13 cellular contexts compared by ENCODE assay signal in genomic region chr5:14457475-14457874, GRCh38.
DNase-seq lines count a peak whose midpoint lies in the region; ATAC-seq and TF ChIP-seq lines count a peak whose summit lies in the region.
"Had no signal": no experiment of that assay in that cellular context is flagged by ENCODE, and none has a peak within 500 bp of the region (broad histone marks: within the 10 kb centered on the region; RNA-seq: fewer than 3 reads in every experiment).

No MANE protein-coding gene starts in this region.

- H3K4me3 ChIP-seq in mesenchymal stem cell (ENCODE audit: insufficient read depth in 1 of 2, low read depth in 1 of 2, low read length in 2 of 2) (no peak overlapping the region), foreskin fibroblast (ENCODE audit: low read depth in 1 of 2, low read length in 2 of 2) (no peak overlapping the region)
- H3K4me3 ChIP-seq: heart left ventricle, spleen had no signal

- peak overlapping the region; percentile 8 for H3K4me2 ChIP-seq in mesenchymal stem cell (ENCODE audit: low read length, poor library complexity, severe bottlenecking)

- H2BK12ac ChIP-seq in mesenchymal stem cell (ENCODE audit: low read length in 2 of 2) = peak overlapping the region in 1 of 2 experiments; percentile 61

- 85% methylated on average over 6 of the region's 8 CpGs for WGBS in mesenchymal stem cell

- peaks cover 51 to 89% of the 10 kb centered on the region in 2 experiments for H3K36me3 ChIP-seq in mesenchymal stem cell (ENCODE audit: control insufficient read depth in 1 of 2, insufficient read depth in 2 of 2, low read depth in 1 of 2, low read length in 2 of 2)

- no peak overlapping the region for H3K4ac ChIP-seq in mesenchymal stem cell (ENCODE audit: low read depth in 1 of 2, low read length in 2 of 2)

- peaks cover 28% of the 10 kb centered on the region for H3K36me3 Mint-ChIP-seq in type B pancreatic cell

- no peaks in the 10 kb centered on the region for H3K27me3 Mint-ChIP-seq in type B pancreatic cell
- H3K27me3 Mint-ChIP-seq: activated CD8-positive, alpha-beta memory T cell treated with anti-CD3 and anti-CD28 coated beads, Interleukin-2, amount 10 ng/mL, durations not matched to agents 7 days and 5 days; natural killer cell treated with Interleukin-12 subunit alpha and Interleukin-12 subunit beta and Interleukin-15 and Interleukin-18, amount 100 ng/mL, for 72 hours had no signal

- H3K9me3 ChIP-seq in mesenchymal stem cell (ENCODE audit: control insufficient read depth, low read length) = no peaks in the 10 kb centered on the region
- H3K9me3 ChIP-seq: heart left ventricle had no signal

- peak overlapping the region; percentile 33 for H2AK5ac ChIP-seq in mesenchymal stem cell (ENCODE audit: low read length, severe bottlenecking)

- H3K27me3 ChIP-seq in mesenchymal stem cell (ENCODE audit: control insufficient read depth in 1 of 2, insufficient read depth in 1 of 2, low read length in 2 of 2) = no peaks in the 10 kb centered on the region
- H3K27me3 ChIP-seq: heart left ventricle, spleen had no signal

- no peak overlapping the region for H3K14ac ChIP-seq in mesenchymal stem cell (ENCODE audit: low read length in 2 of 2)

- H3K4me1 ChIP-seq in mesenchymal stem cell (ENCODE audit: control insufficient read depth, insufficient read depth, low read depth, low read length) = peaks cover 10% of the 10 kb centered on the region

- H2BK120ac ChIP-seq in mesenchymal stem cell (ENCODE audit: low read depth, low read length) = no peak overlapping the region

- H4K91ac ChIP-seq in mesenchymal stem cell (ENCODE audit: low read length) = peak overlapping the region; percentile 78

- H2BK5ac ChIP-seq in mesenchymal stem cell (ENCODE audit: low read depth, low read length, poor library complexity, severe bottlenecking) = no peak overlapping the region

- H3K79me1 ChIP-seq in mesenchymal stem cell (replicated peaks; ENCODE audit: low read length, poor library complexity, severe bottlenecking) = peaks cover 18% of the 10 kb centered on the region

- peaks cover 27% of the 10 kb centered on the region for H3K4me1 Mint-ChIP-seq in type B pancreatic cell (ENCODE audit: unreplicated experiment)
- H3K4me1 Mint-ChIP-seq: activated CD8-positive, alpha-beta memory T cell treated with anti-CD3 and anti-CD28 coated beads, Interleukin-2, amount 10 ng/mL, durations not matched to agents 7 days and 5 days had no signal

- H2BK15ac ChIP-seq in mesenchymal stem cell (ENCODE audit: low read depth, poor library complexity, severe bottlenecking) = no peak overlapping the region

- peak overlapping the region; percentile 47 for H4K8ac ChIP-seq in mesenchymal stem cell (ENCODE audit: low read length)

- no peak for TF ChIP-seq CTCF in type B pancreatic cell (conservative IDR thresholded peaks at IDR 0.05)
- no peak for TF ChIP-seq CTCF in foreskin fibroblast (IDR thresholded peaks at IDR 0.05; ENCODE audit: low read depth, low read length)

- peak overlapping the region; percentile 40 for H3K27ac Mint-ChIP-seq in type B pancreatic cell
- H3K27ac Mint-ChIP-seq: activated CD8-positive, alpha-beta memory T cell treated with anti-CD3 and anti-CD28 coated beads, Interleukin-2, amount 10 ng/mL, durations not matched to agents 7 days and 5 days; natural killer cell treated with Interleukin-12 subunit alpha and Interleukin-12 subunit beta and Interleukin-15 and Interleukin-18, amount 100 ng/mL, for 72 hours had no signal

- H3K4me3 Mint-ChIP-seq in type B pancreatic cell = peak overlapping the region; percentile 37
- H3K4me3 Mint-ChIP-seq: activated CD8-positive, alpha-beta memory T cell treated with anti-CD3 and anti-CD28 coated beads, Interleukin-2, amount 10 ng/mL, durations not matched to agents 7 days and 5 days; natural killer cell treated with Interleukin-12 subunit alpha and Interleukin-12 subunit beta and Interleukin-15 and Interleukin-18, amount 100 ng/mL, for 72 hours had no signal

- peak overlapping the region in 1 of 2 experiments; percentile 87 for H3K23ac ChIP-seq in mesenchymal stem cell (ENCODE audit: low read length in 2 of 2)

- peak overlapping the region; percentile 68 for H3K9ac ChIP-seq in mesenchymal stem cell (ENCODE audit: low read length)

- peak overlapping the region; percentile 46 for H3K18ac ChIP-seq in mesenchymal stem cell (ENCODE audit: low read depth in 1 of 2, low read length in 2 of 2)

- ATAC-seq in HG03469 (IDR thresholded peaks at IDR 0.05; ENCODE audit: unreplicated experiment) = no peak
- ATAC-seq: activated CD8-positive, alpha-beta memory T cell treated with anti-CD3 and anti-CD28 coated beads, Interleukin-2, amount 10 ng/mL, durations not matched to agents 7 days and 5 days; natural killer cell treated with Interleukin-12 subunit alpha and Interleukin-12 subunit beta and Interleukin-15 and Interleukin-18, amount 100 ng/mL, for 72 hours had no signal

- H3K27ac ChIP-seq in mesenchymal stem cell (ENCODE audit: low read length, poor library complexity, severe bottlenecking) = peak overlapping the region; percentile 69
- H3K27ac ChIP-seq: heart left ventricle had no signal

- H3K9me3 Mint-ChIP-seq in type B pancreatic cell = no peaks in the 10 kb centered on the region
- H3K9me3 Mint-ChIP-seq: natural killer cell treated with Interleukin-12 subunit alpha and Interleukin-12 subunit beta and Interleukin-15 and Interleukin-18, amount 100 ng/mL, for 72 hours had no signal

- DNase-seq in NCI-H748 (lab: John Stamatoyannopoulos, UW; ENCODE audit: unreplicated experiment) (peak; percentile 74), NCI-H748 treated with DMSO at 0.1 percent for 48 hours (lab: John Stamatoyannopoulos, UW) (no peak), SHP77 treated with DMSO at 0.1 percent for 48 hours (lab: John Stamatoyannopoulos, UW) (peak; percentile 79), mesenchymal stem cell (peak; percentile 46), type B pancreatic cell (ENCODE audit: extremely low spot score, unreplicated experiment) (no peak), foreskin fibroblast (no peak)
- DNase-seq in activated CD8-positive, alpha-beta memory T cell treated with anti-CD3 and anti-CD28 coated beads for 24 hours = no peak
- DNase-seq: activated CD8-positive, alpha-beta memory T cell treated with anti-CD3 and anti-CD28 coated beads, Interleukin-2, amount 10 ng/mL, durations not matched to agents 7 days and 5 days; activated naive CD4-positive, alpha-beta T cell treated with anti-CD3 and anti-CD28 coated beads, Interleukin-2, amount 50 U/mL, for 16 hours; heart left ventricle; spleen had no signal

- no peak overlapping the region for H2AFZ ChIP-seq in mesenchymal stem cell (ENCODE audit: low read depth, low read length)

Comparison
In these comparisons a context has a peak if more than half of its experiments do, and no peak if none do; other contexts are left out.
1. DNase-seq: peak in NCI-H748 (single experiment), SHP77 treated with DMSO at 0.1 percent for 48 hours (single experiment) and mesenchymal stem cell (single experiment); none in NCI-H748 treated with DMSO at 0.1 percent for 48 hours (single experiment), type B pancreatic cell (single experiment), activated CD8-positive, alpha-beta memory T cell treated with anti-CD3 and anti-CD28 coated beads for 24 hours (single experiment) and foreskin fibroblast (0 of 2).